ENCODE assay signal across 8 cellular contexts in the genomic region with DNA sequence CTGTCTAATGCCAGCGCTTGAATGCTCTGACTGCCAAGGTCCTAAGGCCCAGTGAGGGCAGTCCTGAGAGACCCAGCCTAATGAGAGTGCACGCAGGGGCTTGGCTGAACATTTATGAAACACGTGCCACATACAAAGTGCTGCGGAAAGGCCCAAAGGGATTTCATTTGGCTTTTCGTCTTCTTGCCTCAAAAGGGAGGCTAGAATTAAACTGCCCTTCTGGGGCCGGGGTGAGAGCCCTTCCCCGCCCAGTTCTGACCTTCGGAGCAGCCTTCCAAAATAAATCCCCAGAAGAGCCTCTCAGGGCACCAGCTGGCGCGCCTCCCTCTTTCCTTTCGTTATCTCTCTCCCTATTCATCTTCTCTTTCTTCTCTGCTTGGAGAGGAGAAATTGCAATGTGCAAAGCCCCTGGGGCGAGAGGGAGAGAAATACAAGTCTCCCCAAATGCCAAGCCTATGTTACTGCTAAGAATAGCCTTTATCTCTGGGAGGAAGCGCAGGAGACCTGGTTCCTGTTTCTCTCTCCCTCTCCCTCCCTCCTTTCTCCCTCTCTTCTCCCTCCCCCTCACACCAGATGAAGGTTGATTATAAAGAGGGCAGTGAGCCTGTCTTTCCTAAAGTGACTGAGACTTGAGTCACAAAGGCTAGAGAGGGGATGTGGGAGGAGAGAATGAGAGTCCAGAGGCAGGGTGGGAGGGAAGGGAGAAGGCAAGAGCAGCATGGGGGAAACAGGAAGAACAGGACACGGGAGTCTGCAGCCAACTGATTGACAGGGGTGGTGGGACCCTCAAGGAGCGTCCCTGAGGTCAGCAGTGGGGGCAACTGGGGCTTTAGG. TPM values are rescaled to one million over a fixed set of nuclear protein-coding genes. Genes with fewer than 3 reads are reported as not detected.
DNase-seq lines count a peak whose midpoint lies in the region; ATAC-seq and TF ChIP-seq lines count a peak whose summit lies in the region.

No MANE protein-coding gene starts in this region.

- H3K36me3 ChIP-seq in colonic mucosa (no peaks in the 10 kb centered on the region), right lobe of liver (no peaks in the 10 kb centered on the region), testis (ENCODE audit: low read depth, missing control alignments) (no peaks in the 10 kb centered on the region)

- TF ChIP-seq CTCF in colonic mucosa (IDR thresholded peaks at IDR 0.05) = no peak
- peak in 1 of 4 donors; percentile 4 for TF ChIP-seq CTCF in right lobe of liver (IDR thresholded peaks at IDR 0.05)
- TF ChIP-seq CTCF in testis (IDR thresholded peaks at IDR 0.05) = peak in 1 of 3 experiments; percentile 45

- H3K27ac ChIP-seq in colonic mucosa (peak overlapping the region; percentile 53), right lobe of liver (peak overlapping the region in 2 of 3 donors; percentile 59 to 77), testis (peak overlapping the region; percentile 75 to 89)

- H3K4me3 ChIP-seq in colonic mucosa (peak overlapping the region; percentile 39), right lobe of liver (peak overlapping the region; percentile 13 to 55 (median 45)), testis (peak overlapping the region; percentile 39 to 62)

- ATAC-seq in GM21381 (IDR thresholded peaks at IDR 0.05; ENCODE audit: unreplicated experiment) = peak; percentile 26
- peak; percentile 32 for ATAC-seq in HG03571 (IDR thresholded peaks at IDR 0.05; ENCODE audit: unreplicated experiment)
- ATAC-seq in right lobe of liver = peak; percentile 9 to 26 (median 18)

- H3K27me3 ChIP-seq in colonic mucosa = no peaks in the 10 kb centered on the region
- H3K27me3 ChIP-seq in right lobe of liver = no peaks in the 10 kb centered on the region
- no peaks in the 10 kb centered on the region for H3K27me3 ChIP-seq in testis

- H3K9me3 ChIP-seq in colonic mucosa (no peaks in the 10 kb centered on the region), right lobe of liver (no peaks in the 10 kb centered on the region), testis (no peaks in the 10 kb centered on the region)

- no peak for TF ChIP-seq POLR2A in right lobe of liver (IDR thresholded peaks at IDR 0.05)
- TF ChIP-seq POLR2A in testis (IDR thresholded peaks at IDR 0.05) = no peak

- H3K9ac ChIP-seq in colonic mucosa (ENCODE audit: low read depth in 2 of 2, low read length in 2 of 2) = peak overlapping the region; percentile 54 to 73

- H3K4me1 ChIP-seq in colonic mucosa (peaks cover 3% of the 10 kb centered on the region), right lobe of liver (peaks cover 0 to 35% (median 16%) of the 10 kb centered on the region in 4 donors), testis (peaks cover 53% of the 10 kb centered on the region)

- DNase-seq in DMS79 (lab: John Stamatoyannopoulos, UW) (peak; percentile 17), SIG-M5 (lab: John Stamatoyannopoulos, UW) (peak; percentile 39), colonic mucosa (no peak), right lobe of liver (peak; percentile 23 to 76 (median 67)), testis (peak; percentile 61), GOT3 (lab: John Stamatoyannopoulos, UW) (no peak)

- intact Hi-C loops in colonic mucosa (cut with DNase I) = loop anchor here (5.0 kb wide), 2 partner anchors 233 to 317 kb away; no protein-coding TSS in a partner anchor
- intact Hi-C loops in right lobe of liver (cut with DNase I) = loop anchor here in 1 of 2 donors (5.0 kb wide), 3 partner anchors 142 to 312 kb away; no protein-coding TSS in a partner anchor
- intact Hi-C loops in testis (cut with DNase I; ENCODE audit: low total_unique reads) = loop anchor here (5.0 to 10.0 kb wide), 3 partner anchors 137 to 315 kb away; no protein-coding TSS in a partner anchor

- 5% methylated on average over 10 of the region's 15 CpGs for WGBS in right lobe of liver (ENCODE audit: insufficient coverage, low coverage, low lambda C conversion rate, missing lambda C conversion rate)
- 5% methylated on average over 15 of the region's 15 CpGs for WGBS in testis, 2 donors

RNA-seq across cellular contexts. Expression of gene NDUFB4, which starts 36.7 kb away (rescaled TPM):
- total RNA-seq in colonic mucosa (100 to 1,000 TPM; 183 to 192 TPM), right lobe of liver (10 to 100 TPM; 69.3 to 98.9 (median 77.5) TPM), testis (100 to 1,000 TPM; 113 to 117 TPM)
- polyA plus RNA-seq in testis (ENCODE audit: insufficient read depth, low read depth, low replicate concordance) = 279 TPM

Comparison
In these comparisons a context has a peak if more than half of its experiments do, and no peak if none do; other contexts are left out.
1. DNase-seq: peak in DMS79 (single experiment), SIG-M5 (single experiment), right lobe of liver (3 of 3) and testis (single experiment); none in colonic mucosa (single experiment) and GOT3 (single experiment).
2. Peak in every context shown above with its lines, with median percentiles within 50 percentile points of each other: ATAC-seq, H3K27ac ChIP-seq and H3K4me3 ChIP-seq.